In the genomic region with DNA sequence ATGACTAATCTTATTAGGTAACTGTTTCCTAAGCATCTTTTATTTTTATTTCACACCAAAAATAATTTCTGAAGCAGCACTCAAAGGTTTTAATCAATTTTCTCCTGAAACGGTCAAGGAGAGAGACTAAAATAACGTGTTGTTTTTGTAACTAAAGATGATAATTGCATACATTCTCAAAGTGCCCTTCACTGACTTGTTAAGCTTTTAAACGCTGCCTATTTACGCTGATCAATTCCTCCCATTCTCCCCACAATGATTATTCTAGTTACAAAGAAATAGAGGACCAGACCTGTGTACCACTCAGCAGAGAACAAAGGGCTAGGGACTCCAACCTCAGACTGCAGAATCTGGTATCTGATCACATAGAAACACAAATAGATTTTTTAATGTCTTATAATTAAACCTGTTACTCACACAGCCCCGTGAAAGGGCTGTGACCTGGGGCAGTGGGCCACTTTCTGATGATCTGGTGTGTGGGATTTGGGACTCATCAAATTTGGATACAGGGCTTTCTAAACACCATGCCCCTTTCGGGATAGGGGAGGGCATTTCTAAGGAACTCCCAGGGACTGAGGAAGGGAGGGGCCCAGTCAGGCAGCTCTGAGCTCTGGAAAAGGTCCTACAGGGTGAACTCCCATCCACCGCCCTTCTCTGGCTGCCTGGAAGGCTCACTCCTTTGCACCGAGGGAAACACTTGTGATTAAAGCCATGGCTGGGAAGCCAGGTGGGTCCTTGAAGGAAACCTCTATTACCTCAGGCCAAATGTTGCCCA, we compare ENCODE assay signal across 8 cellular contexts.
DNase-seq lines count a peak whose midpoint lies in the region; ATAC-seq, FAIRE-seq and TF ChIP-seq lines count a peak whose summit lies in the region.

No MANE protein-coding gene starts in this region.

- peak overlapping the region; percentile 99 for H3K27ac ChIP-seq in ACC112 (ENCODE audit: low read depth, low read length)

- FAIRE-seq in GM19239 (lab: Jason Lieb, UNC), result no peak

- peak overlapping the region; percentile 44; the same call in 1 of the 2 replicates for H3K4me3 ChIP-seq in ACC112 (ENCODE audit: low read depth, low read length)
- H3K4me3 ChIP-seq in mucosa of descending colon, result no peak overlapping the region

- H3K27me3 ChIP-seq in ACC112 (ENCODE audit: insufficient read depth, low read length), result no peaks in the 10 kb centered on the region

- no peak for TF ChIP-seq CTCF in mucosa of descending colon (IDR thresholded peaks at IDR 0.05)

- H3K4me1 ChIP-seq in ACC112 (ENCODE audit: control insufficient read depth, insufficient read depth, low read length, unreplicated experiment) (peaks cover 90% of the 10 kb centered on the region), mucosa of descending colon (ENCODE audit: low read depth) (peaks cover 56% of the 10 kb centered on the region)

- ATAC-seq in mucosa of descending colon (peak; percentile 54), GM21737 (IDR thresholded peaks at IDR 0.05; ENCODE audit: unreplicated experiment) (no peak), HG02588 (IDR thresholded peaks at IDR 0.05; ENCODE audit: unreplicated experiment) (no peak)

- intact Hi-C loops in mucosa of descending colon (cut with DNase I, micrococcal nuclease), result no loop called here
- intact Hi-C loops in posterior vena cava (cut with DNase I), result no loop called here

- peaks cover 7% of the 10 kb centered on the region; the same call in 1 of the 2 replicates for H3K36me3 ChIP-seq in ACC112 (ENCODE audit: insufficient read depth, low read length)
- H3K36me3 ChIP-seq in mucosa of descending colon (ENCODE audit: low read depth), result no peaks in the 10 kb centered on the region

- H2AFZ ChIP-seq in ACC112 (ENCODE audit: low read length, unreplicated experiment), result no peak overlapping the region

- H3K79me2 ChIP-seq in ACC112 (ENCODE audit: control insufficient read depth, insufficient read depth, low read length, unreplicated experiment), result peaks cover 96% of the 10 kb centered on the region

- no peaks in the 10 kb centered on the region for H3K9me3 ChIP-seq in mucosa of descending colon

- DNase-seq in NCI-H146 treated with DMSO at 0.1 percent for 48 hours (lab: John Stamatoyannopoulos, UW; ENCODE audit: unreplicated experiment), result peak; percentile 31
- DNase-seq in cerebellum (ENCODE audit: low spot score), result peak; percentile 10
- DNase-seq in mucosa of descending colon, result peak; percentile 68 to 70 (median 68)
- DNase-seq in posterior vena cava (ENCODE audit: low spot score), result no peak
- no peak for DNase-seq in GM19239 (ENCODE audit: insufficient read length, low spot score)

Comparison
In these comparisons a context has a peak if more than half of its experiments do, and no peak if none do; other contexts are left out.
1. DNase-seq: peak in NCI-H146 treated with DMSO at 0.1 percent for 48 hours (single experiment), cerebellum (single experiment) and mucosa of descending colon (3 of 3); none in posterior vena cava (single experiment) and GM19239 (single experiment).